1 cellular context compared by ENCODE assay signal in the genomic region with DNA sequence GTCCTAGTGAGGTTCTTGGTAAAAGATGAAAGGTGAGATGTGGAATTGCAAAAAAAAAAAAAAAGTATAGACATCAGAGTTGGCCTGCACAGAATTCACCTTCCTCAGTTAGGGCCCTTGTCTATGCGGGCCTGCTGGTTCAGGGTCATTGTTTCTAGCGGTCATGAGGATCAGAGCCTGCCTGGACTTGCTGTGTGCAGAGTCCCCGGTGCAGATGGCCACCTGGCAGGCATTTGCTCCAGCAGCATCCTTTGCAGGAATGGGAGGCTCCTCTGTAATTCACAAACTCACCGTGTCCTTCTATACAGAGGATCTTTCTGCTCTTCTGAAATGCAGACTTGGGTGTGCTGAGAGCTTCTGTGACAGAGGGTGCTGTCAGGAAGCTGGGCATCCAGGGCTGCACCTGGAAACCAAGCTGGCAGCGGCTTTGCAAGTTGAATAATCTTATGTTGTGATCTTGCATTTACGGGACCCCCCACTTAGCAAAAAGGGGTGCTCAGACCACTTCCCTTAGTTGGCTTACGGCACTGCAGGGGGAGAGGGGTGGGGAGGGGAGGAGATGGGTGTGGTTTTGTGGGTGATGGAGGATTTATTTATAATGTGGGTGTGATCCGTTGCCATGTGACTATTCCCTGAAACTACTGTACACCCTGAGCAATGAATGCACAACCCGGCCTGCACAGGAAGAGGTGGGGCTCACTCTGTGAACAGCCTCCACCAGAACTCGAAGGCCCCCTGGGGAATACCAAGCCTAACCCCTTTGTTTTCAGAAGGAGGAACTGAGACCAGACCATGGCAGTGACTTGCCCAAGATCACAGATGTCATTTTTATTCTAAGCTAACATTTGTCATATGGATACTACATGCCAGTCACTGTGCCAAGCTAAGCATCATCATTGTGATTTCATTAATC.
TF ChIP-seq lines count a peak whose summit lies in the region.

No MANE protein-coding gene starts in this region.

TF ChIP-seq in HEK293, 187 proteins besides CTCF, POLR2A, EP300 and RAD21 (continued from another document):
- TF ChIP-seq PATZ1 (tag by site-specific recombination; IDR thresholded peaks at IDR 0.05) (no peak), ZNF341 (tag by site-specific recombination; IDR thresholded peaks at IDR 0.05; ENCODE audit: low read depth) (peak; percentile 60), KLF10 (tag by site-specific recombination; IDR thresholded peaks at IDR 0.05) (no peak), SETDB1 (IDR thresholded peaks at IDR 0.05; ENCODE audit: insufficient read length, low read length) (no peak), KLF1 (tag by site-specific recombination; IDR thresholded peaks at IDR 0.05) (peak; percentile 98)
- TF ChIP-seq, protein P1, sequence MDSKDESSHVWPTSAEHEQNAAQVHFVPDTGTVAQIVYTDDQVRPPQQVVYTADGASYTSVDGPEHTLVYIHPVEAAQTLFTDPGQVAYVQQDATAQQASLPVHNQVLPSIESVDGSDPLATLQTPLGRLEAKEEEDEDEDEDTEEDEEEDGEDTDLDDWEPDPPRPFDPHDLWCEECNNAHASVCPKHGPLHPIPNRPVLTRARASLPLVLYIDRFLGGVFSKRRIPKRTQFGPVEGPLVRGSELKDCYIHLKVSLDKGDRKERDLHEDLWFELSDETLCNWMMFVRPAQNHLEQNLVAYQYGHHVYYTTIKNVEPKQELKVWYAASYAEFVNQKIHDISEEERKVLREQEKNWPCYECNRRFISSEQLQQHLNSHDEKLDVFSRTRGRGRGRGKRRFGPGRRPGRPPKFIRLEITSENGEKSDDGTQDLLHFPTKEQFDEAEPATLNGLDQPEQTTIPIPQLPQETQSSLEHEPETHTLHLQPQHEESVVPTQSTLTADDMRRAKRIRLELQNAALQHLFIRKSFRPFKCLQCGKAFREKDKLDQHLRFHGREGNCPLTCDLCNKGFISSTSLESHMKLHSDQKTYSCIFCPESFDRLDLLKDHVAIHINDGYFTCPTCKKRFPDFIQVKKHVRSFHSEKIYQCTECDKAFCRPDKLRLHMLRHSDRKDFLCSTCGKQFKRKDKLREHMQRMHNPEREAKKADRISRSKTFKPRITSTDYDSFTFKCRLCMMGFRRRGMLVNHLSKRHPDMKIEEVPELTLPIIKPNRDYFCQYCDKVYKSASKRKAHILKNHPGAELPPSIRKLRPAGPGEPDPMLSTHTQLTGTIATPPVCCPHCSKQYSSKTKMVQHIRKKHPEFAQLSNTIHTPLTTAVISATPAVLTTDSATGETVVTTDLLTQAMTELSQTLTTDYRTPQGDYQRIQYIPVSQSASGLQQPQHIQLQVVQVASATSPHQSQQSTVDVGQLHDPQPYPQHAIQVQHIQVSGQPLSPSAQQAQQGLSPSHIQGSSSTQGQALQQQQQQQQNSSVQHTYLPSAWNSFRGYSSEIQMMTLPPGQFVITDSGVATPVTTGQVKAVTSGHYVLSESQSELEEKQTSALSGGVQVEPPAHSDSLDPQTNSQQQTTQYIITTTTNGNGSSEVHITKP (tag by site-specific recombination; IDR thresholded peaks at IDR 0.05): no peak
- TF ChIP-seq, protein P2, sequence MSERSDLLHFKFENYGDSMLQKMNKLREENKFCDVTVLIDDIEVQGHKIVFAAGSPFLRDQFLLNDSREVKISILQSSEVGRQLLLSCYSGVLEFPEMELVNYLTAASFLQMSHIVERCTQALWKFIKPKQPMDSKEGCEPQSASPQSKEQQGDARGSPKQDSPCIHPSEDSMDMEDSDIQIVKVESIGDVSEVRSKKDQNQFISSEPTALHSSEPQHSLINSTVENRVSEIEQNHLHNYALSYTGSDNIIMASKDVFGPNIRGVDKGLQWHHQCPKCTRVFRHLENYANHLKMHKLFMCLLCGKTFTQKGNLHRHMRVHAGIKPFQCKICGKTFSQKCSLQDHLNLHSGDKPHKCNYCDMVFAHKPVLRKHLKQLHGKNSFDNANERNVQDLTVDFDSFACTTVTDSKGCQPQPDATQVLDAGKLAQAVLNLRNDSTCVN (tag by site-specific recombination; optimal IDR thresholded peaks at IDR 0.05): no peak
- TF ChIP-seq, protein P3, sequence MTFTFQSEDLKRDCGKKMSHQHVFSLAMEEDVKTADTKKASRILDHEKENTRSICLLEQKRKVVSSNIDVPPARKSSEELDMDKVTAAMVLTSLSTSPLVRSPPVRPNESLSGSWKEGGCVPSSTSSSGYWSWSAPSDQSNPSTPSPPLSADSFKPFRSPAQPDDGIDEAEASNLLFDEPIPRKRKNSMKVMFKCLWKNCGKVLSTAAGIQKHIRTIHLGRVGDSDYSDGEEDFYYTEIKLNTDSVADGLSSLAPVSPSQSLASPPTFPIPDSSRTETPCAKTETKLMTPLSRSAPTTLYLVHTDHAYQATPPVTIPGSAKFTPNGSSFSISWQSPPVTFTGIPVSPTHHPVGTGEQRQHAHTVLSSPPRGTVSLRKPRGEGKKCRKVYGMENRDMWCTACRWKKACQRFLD (tag by site-specific recombination; IDR thresholded peaks at IDR 0.05): no peak
